Comparison of ENCODE assay signal across 9 cellular contexts in the genomic region with DNA sequence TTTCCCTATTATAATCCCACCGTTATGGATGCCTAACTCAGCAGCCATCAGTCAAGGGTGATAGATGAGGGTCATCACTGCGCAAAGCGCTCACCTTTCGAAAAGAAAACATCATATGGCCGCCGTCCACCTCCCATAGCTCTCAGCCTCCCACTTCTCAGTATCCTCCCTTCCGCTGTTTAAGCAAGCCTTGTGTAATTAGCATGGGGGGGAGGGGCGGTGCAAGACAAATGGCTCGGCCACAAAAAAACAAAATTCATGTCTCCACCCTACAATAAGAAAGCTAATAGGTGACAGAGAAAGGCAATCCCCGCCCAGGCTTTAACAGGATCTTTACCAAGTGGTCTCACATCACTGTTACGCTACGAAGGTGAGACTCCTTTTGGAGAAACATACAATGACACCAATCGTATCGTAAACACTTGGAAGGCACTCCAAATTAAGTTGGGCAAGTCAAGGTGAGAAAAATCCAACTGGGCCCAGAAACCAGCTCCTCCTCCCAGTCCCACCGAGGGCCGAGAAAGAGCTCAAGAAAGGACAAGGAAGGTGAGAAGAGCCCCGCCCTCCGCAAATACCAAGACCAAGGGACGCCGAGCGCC. TPM values are rescaled to one million over a fixed set of nuclear protein-coding genes. Genes with fewer than 3 reads are reported as not detected.
DNase-seq lines count a peak whose midpoint lies in the region; ATAC-seq, FAIRE-seq and TF ChIP-seq lines count a peak whose summit lies in the region.
"Had no signal": no experiment of that assay in that cellular context is flagged by ENCODE, and none has a peak within 500 bp of the region (broad histone marks: within the 10 kb centered on the region; RNA-seq: fewer than 3 reads in every experiment).

No MANE protein-coding gene starts in this region.

- H3K27ac Mint-ChIP-seq in CD8-positive, alpha-beta memory T cell: peak overlapping the region; percentile 99 to 100 (median 99)

- BruUV-seq in PC-9 (replicated peaks; lab: Mats Ljungman, UMichigan): TSS peak; percentile 52

- 0 to 1% methylated on average over 21 of the region's 21 CpGs for WGBS in pancreas, 2 donors

- H3K79me2 ChIP-seq in PC-9 (ENCODE audit: low read depth): peaks cover 65% of the 10 kb centered on the region

- peaks cover 12 to 51% (median 27%) of the 10 kb centered on the region in 3 donors for H3K36me3 Mint-ChIP-seq in CD8-positive, alpha-beta memory T cell

- POLR2A ChIA-PET in CD8-positive, alpha-beta memory T cell (lab: Charles Lee): interaction anchor here (0.5 to 3.6 kb wide), 28 partner anchors 10 to 895 kb away, joined by 3 to 28 read pairs (median 5); partner anchors contain the start of genes C6orf47, EHMT2, GPANK1 and MCCD1
- POLR2A ChIA-PET in PC-9 (lab: Charles Lee; ENCODE audit: unreplicated experiment): interaction anchor here (0.6 to 1.5 kb wide), 13 partner anchors 31 to 1431 kb away, joined by 3 to 12 read pairs (median 4); partner anchors contain the start of genes LSM2 and MICB

- H3K9me2 ChIP-seq in PC-9 (ENCODE audit: insufficient read depth): no peaks in the 10 kb centered on the region

- H3K4me3 Mint-ChIP-seq in CD8-positive, alpha-beta memory T cell: peak overlapping the region; percentile 96 to 99 (median 98)

- FAIRE-seq in pancreas (lab: Jason Lieb, UNC): no peak

- peak; percentile 60 to 87 (median 79) for DNase-seq in CD8-positive, alpha-beta memory T cell
- DNase-seq in PC-9: peak in 1 of 2 experiments; percentile 43
- peak; percentile 87 for DNase-seq in activated effector memory CD4-positive, alpha-beta T cell treated with anti-CD3 and anti-CD28 coated beads, Interleukin-2, amount 50 U/mL, for 16 hours
- DNase-seq in germinal center (ENCODE audit: low spot score): peak; percentile 45
- DNase-seq in pancreas: peak in 3 of 6 donors; percentile 36 to 53 (median 43)

- TF ChIP-seq CTCF in PC-9 (conservative IDR thresholded peaks at IDR 0.05) (no peak), pancreas (IDR thresholded peaks at IDR 0.05) (no peak)

- peak overlapping the region; percentile 76 for H3K4me2 ChIP-seq in PC-9

- H4K20me1 ChIP-seq in PC-9 (ENCODE audit: insufficient read depth): peaks cover 51% of the 10 kb centered on the region

- peak overlapping the region; percentile 100 for H3K4me3 ChIP-seq in CD8-positive, alpha-beta memory T cell (ENCODE audit: low read length)
- H3K4me3 ChIP-seq in PC-9 (peak overlapping the region; percentile 75), pancreas (peak overlapping the region; percentile 51 to 67 (median 59))

- ATAC-seq in HG02840 (IDR thresholded peaks at IDR 0.05; ENCODE audit: low FRiP score, unreplicated experiment): peak; percentile 7
- ATAC-seq in pancreas: peak in 3 of 4 donors; percentile 24 to 49 (median 37)
- no peak for ATAC-seq in HG03135 (IDR thresholded peaks at IDR 0.05; ENCODE audit: unreplicated experiment)
- no peak for ATAC-seq in GM21360 (IDR thresholded peaks at IDR 0.05; ENCODE audit: unreplicated experiment)

- intact Hi-C loops in PC-9 (cut with micrococcal nuclease; ENCODE audit: unreplicated experiment) (loop anchor here (1.0 to 10.0 kb wide), 4 partner anchors 43 to 654 kb away; partner anchors contain the start of genes CLIC1, GPSM3, HSPA1B and MICB), pancreas (cut with DNase I) (no loop called here)

- H3F3A ChIP-seq in PC-9 (ENCODE audit: insufficient read depth, low read depth): peaks cover 40% of the 10 kb centered on the region; the same call in 1 of the 2 replicates

- no peaks in the 10 kb centered on the region for H3K27me3 Mint-ChIP-seq in CD8-positive, alpha-beta memory T cell

- 0 out of 2 replicates have a peak overlapping the region, but pooled peaks have one; percentile 82 for H2AFZ ChIP-seq in PC-9

- CTCF ChIA-PET in CD8-positive, alpha-beta memory T cell (lab: Charles Lee): interaction anchor here (1.1 to 32.2 kb wide), 10 partner anchors 10 to 80 kb away, joined by 3 to 576 read pairs (median 6); partner anchors contain the start of genes LST1, LTB, MCCD1 and MICB
- CTCF ChIA-PET in PC-9 (lab: Charles Lee): interaction anchor here (0.6 to 0.7 kb wide), 3 partner anchors 46 to 589 kb away, joined by 3 to 4 read pairs (median 3); partner anchors contain the start of gene SKIC2

- H3K9me3 Mint-ChIP-seq in CD8-positive, alpha-beta memory T cell: no peaks in the 10 kb centered on the region

- H3K36me3 ChIP-seq in CD8-positive, alpha-beta memory T cell (ENCODE audit: insufficient read depth, low read length): peaks cover 25% of the 10 kb centered on the region
- peaks cover 35% of the 10 kb centered on the region for H3K36me3 ChIP-seq in PC-9 (ENCODE audit: low read depth)
- peaks cover 5 to 32% (median 20%) of the 10 kb centered on the region in 3 donors for H3K36me3 ChIP-seq in pancreas

- peak overlapping the region; percentile 100 for H3K27ac ChIP-seq in CD8-positive, alpha-beta memory T cell (ENCODE audit: low read depth, low read length)
- H3K27ac ChIP-seq in PC-9 (peak overlapping the region; percentile 95), pancreas (peak overlapping the region; percentile 78 to 96 (median 92))

- H3K4me1 ChIP-seq in CD8-positive, alpha-beta memory T cell (ENCODE audit: insufficient read depth, low read length): peaks cover 42% of the 10 kb centered on the region
- H3K4me1 ChIP-seq in PC-9 (replicated peaks; ENCODE audit: insufficient read depth) (peaks cover 29% of the 10 kb centered on the region), pancreas (peaks cover 22 to 32% (median 22%) of the 10 kb centered on the region in 3 donors)

- peaks cover 58 to 63% (median 62%) of the 10 kb centered on the region in 3 donors for H3K4me1 Mint-ChIP-seq in CD8-positive, alpha-beta memory T cell

- no peaks in the 10 kb centered on the region for H3K27me3 ChIP-seq in CD8-positive, alpha-beta memory T cell (ENCODE audit: insufficient read depth, low read length, poor library complexity, severe bottlenecking)
- H3K27me3 ChIP-seq in PC-9 (ENCODE audit: insufficient read depth, low read depth): no peaks in the 10 kb centered on the region
- no peaks in the 10 kb centered on the region for H3K27me3 ChIP-seq in pancreas

- no peaks in the 10 kb centered on the region for H3K9me3 ChIP-seq in CD8-positive, alpha-beta memory T cell (ENCODE audit: low read length)
- no peaks in the 10 kb centered on the region for H3K9me3 ChIP-seq in PC-9 (ENCODE audit: insufficient read depth, low read depth)
- H3K9me3 ChIP-seq in pancreas: no peaks in the 10 kb centered on the region

RNA-seq across cellular contexts. Expression of gene DDX39B, which starts 0.6 kb away (rescaled TPM):
- 100 to 1,000 TPM; 643 to 658 TPM for total RNA-seq in CD8-positive, alpha-beta memory T cell
- polyA plus RNA-seq in CD8-positive, alpha-beta memory T cell: 85.7 TPM
- 383 and 436 TPM in 2 replicates for total RNA-seq in PC-9 (2021)
- 100 to 1,000 TPM; 134 to 233 (median 153) TPM for total RNA-seq in pancreas
- polyA plus RNA-seq in pancreas: 100 to 1,000 TPM; 423 to 669 TPM

RNA-seq across cellular contexts. Expression of gene ATP6V1G2, which starts 5.2 kb away (rescaled TPM):
- total RNA-seq in CD8-positive, alpha-beta memory T cell: 1 to 10 TPM in 1 of 2 experiments, under 1 TPM in 1; 0.94 to 2.0 TPM
- 1.4 TPM for polyA plus RNA-seq in CD8-positive, alpha-beta memory T cell
- total RNA-seq in PC-9 (2021) (0.55 and 1.8 TPM in 2 replicates), pancreas (under 1 TPM; 0.16 to 0.81 (median 0.36) TPM)
- 1 to 10 TPM; 1.9 to 2.1 TPM for polyA plus RNA-seq in pancreas

RNA-seq across cellular contexts. Expression of gene NFKBIL1, which starts 6.2 kb away (rescaled TPM):
- 10 to 100 TPM; 13.5 to 13.8 TPM for total RNA-seq in CD8-positive, alpha-beta memory T cell
- polyA plus RNA-seq in CD8-positive, alpha-beta memory T cell: 6.9 TPM
- total RNA-seq in PC-9 (2021) (26.1 and 38.3 TPM in 2 replicates), pancreas (10 to 100 TPM; 12.1 to 25.3 (median 20.8) TPM)
- 10 to 100 TPM; 26.5 to 46.0 TPM for polyA plus RNA-seq in pancreas

RNA-seq across cellular contexts. Expression of gene MCCD1, which starts 12.4 kb away (rescaled TPM):
- total RNA-seq in CD8-positive, alpha-beta memory T cell: not detected
- not detected for polyA plus RNA-seq in CD8-positive, alpha-beta memory T cell
- not detected in 2 replicates for total RNA-seq in PC-9 (2021)
- not detected for total RNA-seq in pancreas
- polyA plus RNA-seq in pancreas: not detected
- total RNA-seq: T-helper 2 cell treated with Interferon-gamma antibody and Interleukin-4, amounts not matched to agents 100 ng/mL and 5 ng/mL, for 36 hours had no signal

RNA-seq across cellular contexts. Expression of gene LTA, which starts 30.9 kb away (rescaled TPM):
- total RNA-seq in CD8-positive, alpha-beta memory T cell: 100 to 1,000 TPM; 839 to 854 TPM
- 23.3 TPM for polyA plus RNA-seq in CD8-positive, alpha-beta memory T cell
- not detected in 2 replicates for total RNA-seq in PC-9 (2021)
- total RNA-seq in pancreas: 1 to 10 TPM in 1 of 6 donors, under 1 TPM in 1, not detected in 4; 0.12 to 1.3 TPM
- polyA plus RNA-seq in pancreas: under 1 TPM; 0.05 to 0.15 TPM

Comparison
In these comparisons a context has a peak if more than half of its experiments do, and no peak if none do; other contexts are left out.
1. ATAC-seq: peak in HG02840 (single experiment) and pancreas (3 of 4); none in HG03135 (single experiment) and GM21360 (single experiment).
2. Peak in every context shown above with its lines, with median percentiles within 50 percentile points of each other: H3K27ac ChIP-seq and H3K4me3 ChIP-seq.